ENCODE assay signal across 26 cellular contexts in the genomic region with DNA sequence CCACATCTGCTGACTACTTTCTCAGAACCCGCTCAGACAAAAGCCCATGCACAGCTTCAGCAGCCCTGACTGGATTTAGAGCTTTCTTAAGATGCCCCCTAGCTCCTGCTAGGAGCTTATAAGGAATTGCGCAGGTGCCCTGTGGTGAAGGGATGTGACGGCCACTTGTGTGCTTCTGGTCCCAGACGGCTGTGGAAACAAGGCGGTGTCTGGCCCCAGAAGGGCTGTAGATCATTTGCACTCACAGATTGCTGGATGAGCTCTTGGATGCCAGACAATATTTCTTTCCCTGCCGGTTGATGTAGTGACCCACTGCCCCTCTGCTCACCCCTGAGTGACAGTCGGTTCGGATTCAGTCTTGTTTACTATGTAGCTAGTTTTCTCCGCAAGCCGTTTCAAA.
DNase-seq lines count a peak whose midpoint lies in the region; ATAC-seq, FAIRE-seq and TF ChIP-seq lines count a peak whose summit lies in the region.
"Had no signal": no experiment of that assay in that cellular context is flagged by ENCODE, and none has a peak within 500 bp of the region (broad histone marks: within the 10 kb centered on the region; RNA-seq: fewer than 3 reads in every experiment).

No MANE protein-coding gene starts in this region.

- H3K4me2 ChIP-seq in H9 (ENCODE audit: insufficient read depth, insufficient read length, low read length) (no peak overlapping the region), H1 (ENCODE audit: insufficient read depth in 1 of 2, low read depth in 2 of 2, low read length in 2 of 2) (no peak overlapping the region), neural progenitor cell (peak overlapping the region; percentile 58)
- H3K4me2 ChIP-seq: A549 had no signal

- no peak overlapping the region for H4K5ac ChIP-seq in H9 (ENCODE audit: insufficient read length, low read depth, low read length)
- H4K5ac ChIP-seq in H1 (ENCODE audit: insufficient read length, low read depth, low read length): no peak overlapping the region

- H2BK120ac ChIP-seq in H9 (ENCODE audit: low read depth, low read length, poor library complexity, severe bottlenecking) (no peak overlapping the region), H1 (replicated peaks; ENCODE audit: low read depth, low read length) (no peak overlapping the region)

- H3F3A ChIP-seq in neural progenitor cell (ENCODE audit: low read depth): peaks cover 12% of the 10 kb centered on the region

- H4K20me1 ChIP-seq in H9 (ENCODE audit: control insufficient read depth, insufficient read depth, insufficient read length) (no peaks in the 10 kb centered on the region), H1 (replicated peaks in 1 of 2; ENCODE audit: control insufficient read depth in 1 of 2, insufficient read depth in 2 of 2, low read length in 2 of 2) (no peaks in the 10 kb centered on the region), neural progenitor cell (ENCODE audit: low read depth) (no peaks in the 10 kb centered on the region)

- intact Hi-C loops in left colon (cut with DNase I, micrococcal nuclease): loop anchor here in 1 of 2 donors (10.0 kb wide), 1 partner anchor 481 kb away; no protein-coding TSS in a partner anchor

- H3K14ac ChIP-seq in H9 (ENCODE audit: insufficient read depth, low read length) (no peak overlapping the region; the same call in 1 of the 2 replicates), H1 (ENCODE audit: insufficient read length) (no peak overlapping the region)

- H3K27me3 Mint-ChIP-seq in H9 (ENCODE audit: low read depth) (peaks cover 2% of the 10 kb centered on the region), neural progenitor cell (ENCODE audit: insufficient read depth, low read depth) (no peaks in the 10 kb centered on the region)

- H3K79me2 ChIP-seq in H9 (ENCODE audit: insufficient read depth, low read length) (no peaks in the 10 kb centered on the region), H1 (ENCODE audit: control insufficient read depth in 1 of 2, insufficient read depth in 2 of 2, low read length in 2 of 2) (no peaks in the 10 kb centered on the region), neural progenitor cell (ENCODE audit: low read depth) (no peaks in the 10 kb centered on the region)

- H3K4me1 ChIP-seq in H9 (ENCODE audit: insufficient read depth, low read length): 0 out of 2 replicates have a peak, but pooled peaks cover 1% of the 10 kb centered on the region
- peaks cover 0 to 1% (median 0%) of the 10 kb centered on the region in 4 experiments; a peak in 2 of 7 replicates for H3K4me1 ChIP-seq in H1 (replicated peaks in 1 of 4; ENCODE audit: control insufficient read depth in 3 of 4, insufficient read depth in 4 of 4, low read length in 3 of 4)
- H3K4me1 ChIP-seq in neural progenitor cell: peaks cover 38% of the 10 kb centered on the region
- H3K4me1 ChIP-seq: A549, Caco-2 had no signal

- H3K18ac ChIP-seq in H9 (ENCODE audit: insufficient read length, low read depth, low read length) (no peak overlapping the region), H1 (ENCODE audit: extremely low read depth, low read length) (no peak overlapping the region)

- H3K4ac ChIP-seq in H9 (ENCODE audit: low read depth, low read length): no peak overlapping the region
- no peak overlapping the region for H3K4ac ChIP-seq in H1 (replicated peaks; ENCODE audit: insufficient read length, low read depth, low read length)

- no peak for ATAC-seq in left colon
- ATAC-seq: A549; CD8-positive, alpha-beta T cell; PC-3 had no signal

- H3K4me1 Mint-ChIP-seq in H9 (peaks cover 21 to 24% of the 10 kb centered on the region in 2 experiments), neural progenitor cell (peaks cover 40% of the 10 kb centered on the region)
- H3K4me1 Mint-ChIP-seq: B cell had no signal

- H3K27me3 ChIP-seq in H9 (ENCODE audit: insufficient read depth, low read length) (no peaks in the 10 kb centered on the region), H1 (replicated peaks in 1 of 4; ENCODE audit: control insufficient read depth in 3 of 4, extremely low read depth in 1 of 4, insufficient read depth in 3 of 4, low read length in 3 of 4) (no peaks in the 10 kb centered on the region), neural progenitor cell (no peaks in the 10 kb centered on the region)
- H3K27me3 ChIP-seq: SJCRH30 had no signal

- no peak for TF ChIP-seq RAD21 in H1 (IDR thresholded peaks at IDR 0.05 in 1 of 2, conservative IDR thresholded peaks at IDR 0.05 in 1 of 2; ENCODE audit: low read depth in 2 of 2, low read length in 2 of 2)

- CTCF ChIA-PET in H1 (lab: Charles Lee; ENCODE audit: partially characterized antibody): interaction anchor here (0.5 to 1.2 kb wide), 5 partner anchors 62 to 555 kb away, joined by 3 to 5 read pairs (median 3); no protein-coding TSS in a partner anchor

- H3K4me3 ChIP-seq in H1 (ENCODE audit: extremely low read depth in 1 of 4, insufficient read depth in 2 of 4, low read depth in 3 of 4, low read length in 4 of 4) (no peak overlapping the region), neural progenitor cell (no peak overlapping the region)
- H3K4me3 ChIP-seq: A549, SJCRH30 had no signal

- H3K27ac Mint-ChIP-seq in H9: no peak overlapping the region
- no peak overlapping the region for H3K27ac Mint-ChIP-seq in neural progenitor cell
- H3K27ac Mint-ChIP-seq: B cell; CD8-positive, alpha-beta T cell had no signal

- H2BK5ac ChIP-seq in H9 (ENCODE audit: insufficient read length, low read length): no peak overlapping the region
- no peak overlapping the region for H2BK5ac ChIP-seq in H1 (ENCODE audit: low read depth, low read length)

- POLR2A ChIA-PET in H1 (lab: Charles Lee; ENCODE audit: partially characterized antibody): interaction anchor here (0.6 kb wide), 1 partner anchor 204 kb away, joined by 3 read pairs; no protein-coding TSS in a partner anchor

- H3K9ac ChIP-seq in H9 (ENCODE audit: extremely low read depth, insufficient read length, low read length) (no peak overlapping the region), H1 (replicated peaks in 1 of 4; ENCODE audit: extremely low read depth in 1 of 4, low read depth in 3 of 4, low read length in 3 of 4) (no peak overlapping the region), neural progenitor cell (no peak overlapping the region)

- DNase-seq in ELF-1 (ENCODE audit: low read depth, low spot score) (peak; percentile 3), H9 (peak; percentile 31), H1 (ENCODE audit: low read depth in 1 of 2, low spot score in 2 of 2) (no peak), neural progenitor cell (ENCODE audit: low spot score) (peak; percentile 75), SHP77 treated with DMSO at 0.1 percent for 48 hours (lab: John Stamatoyannopoulos, UW) (no peak), DMS153 (lab: John Stamatoyannopoulos, UW) (no peak), left colon (no peak)
- DNase-seq: Caco-2; CD8-positive, alpha-beta T cell; DMS79; EL; GF-D8; Karpas-422; NCI-H1105 treated with DMSO at 0.1 percent for 48 hours; NCI-H146; NCI-H1930; NCI-H2107; NCI-H526 treated with DMSO at 0.1 percent for 48 hours; NK-92 treated with Interleukin-12 subunit alpha and Interleukin-12 subunit beta, amount 100 ng/mL, for 24 hours; PC-3; SJCRH30 had no signal

- TF ChIP-seq CTCF in H9 (conservative IDR thresholded peaks at IDR 0.05) (no peak), H1 (IDR thresholded peaks at IDR 0.05; ENCODE audit: control extremely low read depth in 1 of 3, insufficient read depth in 1 of 3, low read depth in 1 of 3, low read length in 3 of 3) (no peak), neural progenitor cell (IDR thresholded peaks at IDR 0.05) (peak; percentile 9)

- WGBS in H9 (ENCODE audit: extremely low coverage, insufficient read length, low lambda C conversion rate): no CpG with 5 or more reads among the region's 10 CpGs
- WGBS in H1 (ENCODE audit: extremely low coverage in 1 of 2, insufficient coverage in 1 of 2, insufficient read length in 1 of 2, insufficient replicate concordance in 2 of 2, low coverage in 1 of 2, low lambda C conversion rate in 2 of 2, missing lambda C conversion rate in 1 of 2), 2 experiments: 86% methylated on average over 10 of the region's 10 CpGs; no CpG with 5 or more reads in 1 of the 2 experiments

- H2AFZ ChIP-seq in H9 (ENCODE audit: low read length) (no peak overlapping the region), H1 (ENCODE audit: low read length) (no peak overlapping the region), neural progenitor cell (replicated peaks) (no peak overlapping the region)

- no peak overlapping the region for H2BK20ac ChIP-seq in H9 (ENCODE audit: low read depth, low read length, poor library complexity, severe bottlenecking)
- no peak overlapping the region for H2BK20ac ChIP-seq in H1 (ENCODE audit: low read length)

- H3K4me3 Mint-ChIP-seq in H9 (no peak overlapping the region), neural progenitor cell (no peak overlapping the region)
- H3K4me3 Mint-ChIP-seq: B cell; CD8-positive, alpha-beta T cell had no signal

- H3K79me1 ChIP-seq in H9 (ENCODE audit: insufficient read depth, low read depth, low read length, poor library complexity, severe bottlenecking) (no peaks in the 10 kb centered on the region), H1 (ENCODE audit: low read depth, low read length) (no peaks in the 10 kb centered on the region)

- H3K23me2 ChIP-seq in H9 (ENCODE audit: insufficient read length, low read depth, low read length, poor library complexity, severe bottlenecking): no peaks in the 10 kb centered on the region
- H3K23me2 ChIP-seq in H1 (ENCODE audit: low read depth, low read length): no peaks in the 10 kb centered on the region

- H4K8ac ChIP-seq in H9 (replicated peaks; ENCODE audit: insufficient read length, low read depth, low read length): no peak overlapping the region
- H4K8ac ChIP-seq in H1 (ENCODE audit: extremely low read depth, insufficient read depth, low read length): peak overlapping the region; percentile 1; the same call in 1 of the 2 replicates

- H3K9me3 ChIP-seq in H9 (ENCODE audit: control insufficient read depth, low read depth, low read length) (no peaks in the 10 kb centered on the region), H1 (ENCODE audit: insufficient read depth in 2 of 2, low read depth in 1 of 2, low read length in 1 of 2) (no peaks in the 10 kb centered on the region), neural progenitor cell (ENCODE audit: low read depth) (no peaks in the 10 kb centered on the region)
- H3K9me3 ChIP-seq: A549, Caco-2, SJCRH30 had no signal

- H3K9me3 Mint-ChIP-seq in H9 (no peaks in the 10 kb centered on the region), neural progenitor cell (no peaks in the 10 kb centered on the region)
- H3K9me3 Mint-ChIP-seq: CD8-positive, alpha-beta T cell had no signal

- H3K36me3 ChIP-seq in H1 (ENCODE audit: control insufficient read depth in 2 of 4, insufficient read depth in 4 of 4, low read length in 3 of 4) (no peaks in the 10 kb centered on the region), neural progenitor cell (no peaks in the 10 kb centered on the region)
- H3K36me3 ChIP-seq: SJCRH30 had no signal

- H3K36me3 Mint-ChIP-seq in H9 (ENCODE audit: insufficient read depth in 1 of 3, low read depth in 3 of 3) (no peaks in the 10 kb centered on the region), neural progenitor cell (no peaks in the 10 kb centered on the region)
- H3K36me3 Mint-ChIP-seq: CD8-positive, alpha-beta T cell had no signal

- no peak overlapping the region for H3K27ac ChIP-seq in H9 (ENCODE audit: insufficient read length, low read depth, low read length)
- no peak overlapping the region; the same call in 1 of the 2 replicates for H3K27ac ChIP-seq in H1 (ENCODE audit: low read depth, low read length)
- H3K27ac ChIP-seq in neural progenitor cell: no peak overlapping the region
- H3K27ac ChIP-seq: A549, C4-2B, SJCRH30 had no signal

- H3K23ac ChIP-seq in H9 (ENCODE audit: insufficient read length, low read depth, low read length): no peak overlapping the region
- no peak overlapping the region for H3K23ac ChIP-seq in H1 (ENCODE audit: insufficient read length)

- no peak for TF ChIP-seq EP300 in H1 (IDR thresholded peaks at IDR 0.05; ENCODE audit: borderline replicate concordance in 1 of 2, low read depth in 2 of 2, low read length in 2 of 2)

- no peak overlapping the region for H3T11ph ChIP-seq in H9 (ENCODE audit: low read length)

- H3K56ac ChIP-seq in H9 (ENCODE audit: insufficient read length, low read depth, low read length): no peak overlapping the region
- no peak overlapping the region for H3K56ac ChIP-seq in H1 (replicated peaks; ENCODE audit: insufficient read length, low read depth, low read length)

- H2BK15ac ChIP-seq in H9 (ENCODE audit: low read depth, low read length) (no peak overlapping the region), H1 (ENCODE audit: low read length) (no peak overlapping the region)

- H2BK12ac ChIP-seq in H9 (ENCODE audit: insufficient read length, low read depth, low read length): no peak overlapping the region
- no peak overlapping the region for H2BK12ac ChIP-seq in H1 (ENCODE audit: low read depth, low read length)

- H4K91ac ChIP-seq in H9 (ENCODE audit: insufficient read length, low read depth, low read length): no peak overlapping the region
- no peak overlapping the region for H4K91ac ChIP-seq in H1 (replicated peaks; ENCODE audit: insufficient read length, low read length)

- H2AK5ac ChIP-seq in H9 (ENCODE audit: insufficient read length, low read length) (no peak overlapping the region), H1 (ENCODE audit: low read depth, low read length) (no peak overlapping the region)

- no peak for FAIRE-seq in H1 (lab: Jason Lieb, UNC)
- FAIRE-seq: A549, GM12891, H54 had no signal

- no peak for TF ChIP-seq POLR2A in H1 (IDR thresholded peaks at IDR 0.05; ENCODE audit: control extremely low read depth in 1 of 2, low read depth in 2 of 2, low read length in 2 of 2)

Comparison
In these comparisons a context has a peak if more than half of its experiments do, and no peak if none do; other contexts are left out.
1. DNase-seq: peak in ELF-1 (single experiment), H9 (single experiment) and neural progenitor cell (single experiment); none in H1 (0 of 2), SHP77 treated with DMSO at 0.1 percent for 48 hours (single experiment), DMS153 (single experiment) and left colon (0 of 2).